Comparison of ENCODE assay signal across 20 cellular contexts in genomic region chr3:27130796-27131195, GRCh38.
DNase-seq lines count a peak whose midpoint lies in the region; ATAC-seq, FAIRE-seq and TF ChIP-seq lines count a peak whose summit lies in the region.
"Had no signal": no experiment of that assay in that cellular context is flagged by ENCODE, and none has a peak within 500 bp of the region (broad histone marks: within the 10 kb centered on the region; RNA-seq: fewer than 3 reads in every experiment).

No MANE protein-coding gene starts in this region.

- H3K4me3 Mint-ChIP-seq in MCF 10A (ENCODE audit: unreplicated experiment) (no peak overlapping the region), nephron progenitor cell (no peak overlapping the region)
- H3K4me3 Mint-ChIP-seq: B cell; CD4-positive, CD25-positive, alpha-beta regulatory T cell; CD8-positive, alpha-beta T cell; GM23338; H9 had no signal

- no peaks in the 10 kb centered on the region for H3K9me3 ChIP-seq in A549
- H3K9me3 ChIP-seq in PC-9 (ENCODE audit: insufficient read depth, low read depth): no peaks in the 10 kb centered on the region
- H3K9me3 ChIP-seq in hepatocyte (ENCODE audit: low read depth): no peaks in the 10 kb centered on the region
- H3K9me3 ChIP-seq: BLaER1 had no signal

- H3K27ac ChIP-seq in A549 (no peak overlapping the region), PC-9 (no peak overlapping the region), hepatocyte (no peak overlapping the region)
- H3K27ac ChIP-seq: BLaER1, C4-2B had no signal

- no peak for TF ChIP-seq POLR2A in A549 (IDR thresholded peaks at IDR 0.05; ENCODE audit: low read length)

- no peaks in the 10 kb centered on the region for H3K36me3 Mint-ChIP-seq in MCF 10A (ENCODE audit: insufficient read depth, unreplicated experiment)
- H3K36me3 Mint-ChIP-seq in nephron progenitor cell (ENCODE audit: low read depth): no peaks in the 10 kb centered on the region
- H3K36me3 Mint-ChIP-seq: CD4-positive, CD25-positive, alpha-beta regulatory T cell; CD8-positive, alpha-beta T cell had no signal

- H3K27ac Mint-ChIP-seq in MCF 10A (ENCODE audit: low read depth, unreplicated experiment) (no peak overlapping the region), nephron progenitor cell (no peak overlapping the region)
- H3K27ac Mint-ChIP-seq: B cell; CD4-positive, CD25-positive, alpha-beta regulatory T cell; CD8-positive, alpha-beta T cell; GM23338; H9 had no signal

- H3K4me1 Mint-ChIP-seq in MCF 10A (ENCODE audit: insufficient read depth, unreplicated experiment): no peaks in the 10 kb centered on the region
- H3K4me1 Mint-ChIP-seq in nephron progenitor cell: no peaks in the 10 kb centered on the region
- H3K4me1 Mint-ChIP-seq: B cell, GM23338 had no signal

- H2AFZ ChIP-seq in PC-9: no peak overlapping the region
- peak overlapping the region; percentile 8 for H2AFZ ChIP-seq in hepatocyte

- H4K20me1 ChIP-seq in PC-9 (ENCODE audit: insufficient read depth): no peaks in the 10 kb centered on the region
- no peaks in the 10 kb centered on the region for H4K20me1 ChIP-seq in hepatocyte (ENCODE audit: insufficient read depth, poor library complexity, severe bottlenecking)
- H4K20me1 ChIP-seq: BLaER1 had no signal

- TF ChIP-seq CTCF in A549 (IDR thresholded peaks at IDR 0.05) (no peak), PC-9 (conservative IDR thresholded peaks at IDR 0.05) (no peak), hepatocyte (IDR thresholded peaks at IDR 0.05; ENCODE audit: poor library complexity) (no peak), foreskin fibroblast (IDR thresholded peaks at IDR 0.05; ENCODE audit: low read depth, low read length) (no peak), MCF 10A (IDR thresholded peaks at IDR 0.05; ENCODE audit: unreplicated experiment) (no peak), nephron progenitor cell (IDR thresholded peaks at IDR 0.05) (no peak)

- H3K79me2 ChIP-seq in PC-9 (ENCODE audit: low read depth): no peaks in the 10 kb centered on the region
- H3K79me2 ChIP-seq in hepatocyte: no peaks in the 10 kb centered on the region

- H3K4me1 ChIP-seq in A549: peaks cover 16% of the 10 kb centered on the region; the same call in 2 of the 3 replicates
- no peaks in the 10 kb centered on the region for H3K4me1 ChIP-seq in PC-9 (replicated peaks; ENCODE audit: insufficient read depth)
- peaks cover 5% of the 10 kb centered on the region for H3K4me1 ChIP-seq in hepatocyte (ENCODE audit: insufficient read depth)
- H3K4me1 ChIP-seq: BLaER1 had no signal

- no peaks in the 10 kb centered on the region for H3F3A ChIP-seq in PC-9 (ENCODE audit: insufficient read depth, low read depth)

- H3K4me2 ChIP-seq in A549 (peak overlapping the region; percentile 24; the same call in 2 of the 3 replicates), PC-9 (0 out of 2 replicates have a peak overlapping the region, but pooled peaks have one; percentile 4), hepatocyte (no peak overlapping the region)
- H3K4me2 ChIP-seq: BLaER1, GM23338 had no signal

- POLR2A ChIA-PET in A549 (lab: Yijun Ruan, JAX): interaction anchor here (1.1 kb wide), 1 partner anchor 354 kb away, joined by 3 read pairs; the partner anchor contains the start of gene SLC4A7
- POLR2A ChIA-PET in PC-9 (lab: Charles Lee; ENCODE audit: unreplicated experiment): no interaction called here
- POLR2A ChIA-PET in MCF 10A (lab: Yijun Ruan, JAX): no interaction called here

- WGBS in A549 (ENCODE audit: missing lambda C conversion rate): 4% methylated on average over 1 of the region's 1 CpG
- 32% methylated on average over 1 of the region's 1 CpG for WGBS in hepatocyte (ENCODE audit: low lambda C conversion rate, missing lambda C conversion rate)

- no TSS peak for BruUV-seq in PC-9 (replicated peaks; lab: Mats Ljungman, UMichigan)
- no TSS peak for BruUV-seq in MCF 10A (replicated peaks; lab: Mats Ljungman, UMichigan)

- H3K36me3 ChIP-seq in PC-9 (ENCODE audit: low read depth) (no peaks in the 10 kb centered on the region), hepatocyte (replicated peaks; ENCODE audit: insufficient read depth, low read depth) (no peaks in the 10 kb centered on the region)
- H3K36me3 ChIP-seq: BLaER1 had no signal

- H3K4me3 ChIP-seq in A549: no peak overlapping the region
- no peak overlapping the region for H3K4me3 ChIP-seq in PC-9
- no peak overlapping the region for H3K4me3 ChIP-seq in hepatocyte
- no peak overlapping the region for H3K4me3 ChIP-seq in foreskin fibroblast (ENCODE audit: low read depth in 1 of 2, low read length in 2 of 2)
- H3K4me3 ChIP-seq: BLaER1, GM23338 had no signal

- CTCF ChIA-PET in A549 (lab: Yijun Ruan, JAX): interaction anchor here (0.5 to 2.1 kb wide), 7 partner anchors 17 to 734 kb away, joined by 3 to 5 read pairs (median 3); no protein-coding TSS in a partner anchor
- CTCF ChIA-PET in PC-9 (lab: Charles Lee): interaction anchor here (1.1 kb wide), 1 partner anchor 98 kb away, joined by 4 read pairs; no protein-coding TSS in a partner anchor
- CTCF ChIA-PET in MCF 10A (lab: Yijun Ruan, JAX): interaction anchor here (0.8 to 1.9 kb wide), 3 partner anchors 123 to 551 kb away, joined by 3 to 16 read pairs (median 5); no protein-coding TSS in a partner anchor

- FAIRE-seq in A549 (lab: Jason Lieb, UNC): no peak
- FAIRE-seq: GM12891, GM18507 had no signal

- DNase-seq in A549 (ENCODE audit: low read depth in 1 of 2, low spot score in 1 of 2) (peak in 1 of 2 experiments; percentile 3), DMS53 (lab: John Stamatoyannopoulos, UW) (peak; percentile 9), PC-9 (no peak), hepatocyte (ENCODE audit: low spot score) (no peak), foreskin fibroblast (no peak), MCF 10A (ENCODE audit: unreplicated experiment) (no peak), nephron progenitor cell (no peak)
- DNase-seq: CD4-positive, CD25-positive, alpha-beta regulatory T cell; CD8-positive, alpha-beta T cell; DMS153; DMS79 treated with DMSO at 0.1 percent for 48 hours; GF-D8; H9 had no signal

- TF ChIP-seq EP300 in A549 (IDR thresholded peaks at IDR 0.05): no peak

- intact Hi-C loops in PC-9 (cut with micrococcal nuclease; ENCODE audit: unreplicated experiment) (loop anchor here (10.0 kb wide), 2 partner anchors 334 to 554 kb away; no protein-coding TSS in a partner anchor), MCF 10A (cut with micrococcal nuclease) (loop anchor here (5.0 kb wide), 1 partner anchor 222 kb away; no protein-coding TSS in a partner anchor)

- TF ChIP-seq RAD21 in A549 (conservative IDR thresholded peaks at IDR 0.05 in 1 of 2, IDR thresholded peaks at IDR 0.05 in 1 of 2): no peak

- H3K9me3 Mint-ChIP-seq in MCF 10A (ENCODE audit: unreplicated experiment) (no peaks in the 10 kb centered on the region), nephron progenitor cell (no peaks in the 10 kb centered on the region)
- H3K9me3 Mint-ChIP-seq: CD8-positive, alpha-beta T cell; GM23338; H9 had no signal

- no peaks in the 10 kb centered on the region for H3K9me2 ChIP-seq in PC-9 (ENCODE audit: insufficient read depth)
- no peaks in the 10 kb centered on the region for H3K9me2 ChIP-seq in hepatocyte (replicated peaks; ENCODE audit: insufficient read depth)

- no peak for ATAC-seq in A549
- ATAC-seq: CD8-positive, alpha-beta T cell; GM23338; HCT116 had no signal

- H3K27me3 Mint-ChIP-seq in MCF 10A (ENCODE audit: insufficient read depth, unreplicated experiment) (no peaks in the 10 kb centered on the region), nephron progenitor cell (ENCODE audit: low read depth, poor library complexity) (peaks cover 4% of the 10 kb centered on the region)

- H3K27me3 ChIP-seq in PC-9 (ENCODE audit: insufficient read depth, low read depth): no peaks in the 10 kb centered on the region
- no peaks in the 10 kb centered on the region for H3K27me3 ChIP-seq in hepatocyte
- H3K27me3 ChIP-seq: BLaER1 had no signal

TF ChIP-seq in A549, 52 proteins besides CTCF, POLR2A, EP300 and RAD21:
- TF ChIP-seq GATA3 (IDR thresholded peaks at IDR 0.05; ENCODE audit: borderline replicate concordance) (peak; percentile 48), E2F6 (IDR thresholded peaks at IDR 0.05; ENCODE audit: borderline replicate concordance, low read depth) (no peak)
